In genomic region chr7:123534383-123535260, GRCh38 we compare ENCODE assay signal across 8 cellular contexts. TPM values are rescaled to one million over a fixed set of nuclear protein-coding genes. Genes with fewer than 3 reads are reported as not detected.
DNase-seq lines count a peak whose midpoint lies in the region; ATAC-seq and TF ChIP-seq lines count a peak whose summit lies in the region.

TSS of gene IQUB (minus strand) at chr7:123534595. CDS start at chr7:123512340, 22,255 bp downstream.

- peak within 1 kb of the TSS; percentile 95 for H2AFZ ChIP-seq in PC-3 (ENCODE audit: low read length)

- H3K4me1 Mint-ChIP-seq in activated T-cell treated with anti-CD3 and anti-CD28 coated beads, Interleukin-2, amount 50 U/mL, for 4 hours (ENCODE audit: low read depth), result peaks cover 27% of the 10 kb centered on the region

- no peaks in the 10 kb centered on the region for H3K79me2 ChIP-seq in PC-3 (ENCODE audit: low read length)

- H3K27ac ChIP-seq in PC-3 (ENCODE audit: low read length) (no peak within 1 kb of the TSS), muscle layer of colon (ENCODE audit: low read depth, low read length) (peak within 1 kb of the TSS; percentile 59)

- ATAC-seq in GM21619 (IDR thresholded peaks at IDR 0.05; ENCODE audit: unreplicated experiment) (peak; percentile 65), PC-3 (peak; percentile 77), esophagus mucosa (peak; percentile 99)
- peak; percentile 86 to 88 for ATAC-seq in activated T-cell treated with anti-CD3 and anti-CD28 coated beads, Interleukin-2, amount 50 U/mL, for 4 hours

- H3K36me3 ChIP-seq in PC-3 (ENCODE audit: low read depth, low read length), result no peaks in the 10 kb centered on the region
- H3K36me3 ChIP-seq in muscle layer of colon (ENCODE audit: insufficient read depth, low read length), result no peaks in the 10 kb centered on the region

- DNase-seq in DMS153 (lab: John Stamatoyannopoulos, UW) (peak; percentile 92), PC-3 (peak; percentile 93)
- peak; percentile 88 for DNase-seq in Jurkat, Clone E6-1 (ENCODE audit: low read depth, low spot score)
- DNase-seq in activated T-cell treated with anti-CD3 and anti-CD28 coated beads, Interleukin-2, amount 50 U/mL, for 4 hours, result peak; percentile 96
- DNase-seq in stimulated activated CD8-positive, alpha-beta memory T cell treated with anti-CD3 and anti-CD28 coated beads, Interleukin-7, amount 100 ng/mL, for 1 hour (ENCODE audit: low read depth in 2 of 2), result peak; percentile 90 to 93

- H3K4me3 ChIP-seq in Jurkat, Clone E6-1 (ENCODE audit: low read length), result peak within 1 kb of the TSS; percentile 56
- H3K4me3 ChIP-seq in PC-3 (ENCODE audit: low read length) (peak within 1 kb of the TSS; percentile 73), muscle layer of colon (ENCODE audit: low read depth in 1 of 2, low read length in 2 of 2) (peak within 1 kb of the TSS; percentile 38 to 92)

- POLR2A ChIA-PET in PC-3 (lab: Charles Lee; ENCODE audit: unreplicated experiment), result interaction anchor here (0.6 kb wide), 1 partner anchor 40 kb away, joined by 7 read pairs; no protein-coding TSS in a partner anchor

- H3K27me3 ChIP-seq in PC-3 (ENCODE audit: low read length) (peaks cover 17% of the 10 kb centered on the region), muscle layer of colon (ENCODE audit: control insufficient read depth in 1 of 2, insufficient read depth in 2 of 2, low read length in 2 of 2) (no peaks in the 10 kb centered on the region)

- H3K36me3 Mint-ChIP-seq in activated T-cell treated with anti-CD3 and anti-CD28 coated beads, Interleukin-2, amount 50 U/mL, for 4 hours (ENCODE audit: insufficient read depth), result no peaks in the 10 kb centered on the region

- H3K4me2 ChIP-seq in PC-3 (ENCODE audit: low read length), result peak within 1 kb of the TSS; percentile 86

- no peak for TF ChIP-seq CTCF in PC-3 (conservative IDR thresholded peaks at IDR 0.05; ENCODE audit: low read depth, low read length)

- no peaks in the 10 kb centered on the region for H3F3A ChIP-seq in PC-3 (ENCODE audit: low read length, unreplicated experiment)

- H3K9me3 Mint-ChIP-seq in activated T-cell treated with anti-CD3 and anti-CD28 coated beads, Interleukin-2, amount 50 U/mL, for 4 hours, result no peaks in the 10 kb centered on the region

- H3K9me3 ChIP-seq in PC-3 (ENCODE audit: low read length) (no peaks in the 10 kb centered on the region), muscle layer of colon (ENCODE audit: low read length) (no peaks in the 10 kb centered on the region)

- no peaks in the 10 kb centered on the region for H4K20me1 ChIP-seq in PC-3 (ENCODE audit: low read length)

- H3K4me1 ChIP-seq in PC-3 (ENCODE audit: insufficient read depth, low read length) (peaks cover 27% of the 10 kb centered on the region), muscle layer of colon (ENCODE audit: insufficient read depth, low read length) (peaks cover 5% of the 10 kb centered on the region)

- H3K4me3 Mint-ChIP-seq in activated T-cell treated with anti-CD3 and anti-CD28 coated beads, Interleukin-2, amount 50 U/mL, for 4 hours, result peak within 1 kb of the TSS; percentile 88

- H3K9ac ChIP-seq in PC-3 (ENCODE audit: low read length) (peak within 1 kb of the TSS; percentile 47; the same call in 1 of the 2 replicates), muscle layer of colon (ENCODE audit: low read length) (peak within 1 kb of the TSS; percentile 42)

- no peaks in the 10 kb centered on the region for H3K9me2 ChIP-seq in PC-3 (replicated peaks; ENCODE audit: low read length)

- intact Hi-C loops in PC-3 (cut with micrococcal nuclease), result loop anchor here (1.0 kb wide), 1 partner anchor 23 kb away; the partner anchor contains the start of gene NDUFA5

- no TSS peak for BruUV-seq in PC-3 (replicated peaks; lab: Mats Ljungman, UMichigan)

- CTCF ChIA-PET in PC-3 (lab: Charles Lee), result interaction anchor here (1.0 to 2.5 kb wide), 2 partner anchors 23 to 40 kb away, joined by 4 to 22 read pairs; partner anchors contain the start of gene NDUFA5

- H3K27me3 Mint-ChIP-seq in activated T-cell treated with anti-CD3 and anti-CD28 coated beads, Interleukin-2, amount 50 U/mL, for 4 hours (ENCODE audit: low read depth), result peaks cover 27% of the 10 kb centered on the region

RNA-seq across cellular contexts. Expression of gene IQUB, which starts in this region (rescaled TPM):
- polyA plus RNA-seq in Jurkat, Clone E6-1 (2012; ENCODE audit: insufficient read depth, insufficient read length), result not detected
- total RNA-seq in PC-3 (2014; rRNA removed) (0.04 and 0.06 TPM in 2 replicates), esophagus mucosa (not detected)
- total RNA-seq in activated T-cell treated with anti-CD3 and anti-CD28 coated beads, Interleukin-2, amount 50 U/mL, for 4 hours, result under 1 TPM in 2 of 3 donors, not detected in 1; 0.08 TPM

Comparison
In these comparisons a context has a peak if more than half of its experiments do, and no peak if none do; other contexts are left out.
1. Peak in DNase-seq, ATAC-seq, H3K4me3 ChIP-seq, H3K9ac ChIP-seq and H3K4me2 ChIP-seq in PC-3; RNA of the gene not detected or under 1 TPM.
2. Peak in DNase-seq and ATAC-seq in activated T-cell treated with anti-CD3 and anti-CD28 coated beads, Interleukin-2, amount 50 U/mL, for 4 hours; RNA of the gene not detected or under 1 TPM.
3. Peak in ATAC-seq in esophagus mucosa; RNA of the gene not detected or under 1 TPM.